In the genomic region with DNA sequence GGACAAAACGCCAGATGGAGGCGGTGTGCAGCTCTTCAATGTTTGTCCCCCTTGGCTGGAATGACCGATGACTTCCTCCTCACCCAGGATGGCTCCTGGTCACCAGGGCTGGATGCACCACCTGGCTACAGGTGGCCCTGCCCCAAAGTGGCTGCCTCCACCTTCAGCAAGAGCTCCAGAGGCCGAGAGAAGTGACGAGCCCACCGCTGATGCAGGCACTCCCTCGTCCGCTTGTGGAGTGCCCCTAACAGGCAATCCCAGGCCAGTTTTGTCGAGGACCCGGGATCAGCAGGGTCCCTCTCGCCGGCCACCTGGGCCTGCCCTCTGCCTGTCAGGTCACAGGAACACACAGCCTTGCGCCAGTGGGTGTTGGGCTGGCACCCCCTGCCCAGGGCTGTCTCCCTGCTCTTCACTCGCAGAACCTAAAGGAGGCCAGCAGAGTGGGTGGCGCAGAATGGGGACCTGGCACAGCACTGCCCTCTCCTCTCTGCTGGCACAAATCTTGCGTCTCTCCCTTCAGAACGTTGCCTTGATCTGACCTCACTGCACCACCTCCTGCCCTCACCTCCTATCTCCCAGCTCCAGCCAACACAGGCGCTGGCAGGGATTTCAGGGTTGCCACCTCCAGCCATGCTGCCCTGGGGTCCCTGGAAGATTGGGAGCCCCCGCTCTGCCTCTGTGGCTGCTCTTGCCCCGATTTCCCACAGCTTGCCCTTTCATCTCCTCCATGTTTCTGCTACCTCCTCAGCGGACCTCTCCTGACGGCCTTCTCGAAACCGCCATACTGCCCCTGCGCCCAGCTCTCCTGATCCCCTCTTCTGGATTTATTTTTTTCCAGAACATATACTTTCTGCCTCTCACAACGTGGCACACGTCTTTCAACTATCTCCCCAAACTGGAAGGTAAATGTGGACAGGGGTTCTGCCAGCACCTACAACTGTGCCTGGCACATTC, we compare ENCODE assay signal across 21 cellular contexts. TPM values are rescaled to one million over a fixed set of nuclear protein-coding genes. Genes with fewer than 3 reads are reported as not detected.
DNase-seq lines count a peak whose midpoint lies in the region; ATAC-seq and TF ChIP-seq lines count a peak whose summit lies in the region.
"Had no signal": no experiment of that assay in that cellular context is flagged by ENCODE, and none has a peak within 500 bp of the region (broad histone marks: within the 10 kb centered on the region; RNA-seq: fewer than 3 reads in every experiment).

No MANE protein-coding gene starts in this region.

- H3K36me3 Mint-ChIP-seq in activated CD4-positive, alpha-beta T cell treated with anti-CD3 and anti-CD28 coated beads for 36 hours (ENCODE audit: low read depth), result peaks cover 28% of the 10 kb centered on the region

- H3K4me3 Mint-ChIP-seq in activated CD4-positive, alpha-beta T cell treated with anti-CD3 and anti-CD28 coated beads for 36 hours, result no peak overlapping the region
- H3K4me3 Mint-ChIP-seq: activated CD4-positive, alpha-beta T cell treated with anti-CD3 and anti-CD28 coated beads, Interleukin-2, amount 10 ng/mL, durations not matched to agents 7 days and 5 days; type B pancreatic cell had no signal

- 83 to 90% (median 89%) methylated on average over 15 to 27 of the region's 27 CpGs for WGBS in adrenal gland, 4 donors
- WGBS in sigmoid colon, 2 donors, result 93 to 94% methylated on average over 27 of the region's 27 CpGs

- TF ChIP-seq POLR2A in adrenal gland (IDR thresholded peaks at IDR 0.05) (no peak), sigmoid colon (IDR thresholded peaks at IDR 0.05) (no peak)

- no peak for TF ChIP-seq EP300 in sigmoid colon (IDR thresholded peaks at IDR 0.05)

- H3K36me3 ChIP-seq in adrenal gland (replicated peaks in 1 of 2) (peaks cover 0 to 81% of the 10 kb centered on the region in 2 donors), left ventricle myocardium inferior (peaks cover 82% of the 10 kb centered on the region), sigmoid colon (peaks cover 68 to 90% (median 71%) of the 10 kb centered on the region in 4 donors)

- CTCF ChIA-PET in activated CD4-positive, alpha-beta T cell treated with anti-CD3 and anti-CD28 coated beads for 36 hours (lab: Charles Lee), result no interaction called here

- POLR2A ChIA-PET in activated CD4-positive, alpha-beta T cell treated with anti-CD3 and anti-CD28 coated beads for 36 hours (lab: Charles Lee), result no interaction called here

- ATAC-seq in activated CD4-positive, alpha-beta T cell treated with anti-CD3 and anti-CD28 coated beads for 36 hours, result no peak
- ATAC-seq in HG03175 (IDR thresholded peaks at IDR 0.05; ENCODE audit: unreplicated experiment), result no peak

- H3K27me3 Mint-ChIP-seq in activated CD4-positive, alpha-beta T cell treated with anti-CD3 and anti-CD28 coated beads for 36 hours, result no peaks in the 10 kb centered on the region
- H3K27me3 Mint-ChIP-seq: activated CD4-positive, alpha-beta T cell treated with anti-CD3 and anti-CD28 coated beads, Interleukin-2, amount 10 ng/mL, durations not matched to agents 7 days and 5 days; type B pancreatic cell had no signal

- H3K9me3 ChIP-seq in adrenal gland (replicated peaks in 1 of 3), result no peaks in the 10 kb centered on the region
- no peaks in the 10 kb centered on the region for H3K9me3 ChIP-seq in left ventricle myocardium inferior (replicated peaks)
- H3K9me3 ChIP-seq in sigmoid colon, result no peaks in the 10 kb centered on the region
- H3K9me3 ChIP-seq: BLaER1, neutrophil had no signal

- H3K4me3 ChIP-seq in adrenal gland, result no peak overlapping the region
- H3K4me3 ChIP-seq in left ventricle myocardium inferior, result no peak overlapping the region
- no peak overlapping the region for H3K4me3 ChIP-seq in sigmoid colon
- no peak overlapping the region for H3K4me3 ChIP-seq in coronary artery
- H3K4me3 ChIP-seq: BLaER1 had no signal

- H3K4me1 ChIP-seq in adrenal gland (replicated peaks in 1 of 2) (peaks cover 18 to 41% of the 10 kb centered on the region in 2 donors), left ventricle myocardium inferior (peaks cover 79% of the 10 kb centered on the region), sigmoid colon (peaks cover 0 to 59% (median 48%) of the 10 kb centered on the region in 4 donors)

- intact Hi-C loops in activated CD4-positive, alpha-beta T cell treated with anti-CD3 and anti-CD28 coated beads for 36 hours (cut with DNase I, micrococcal nuclease), result no loop called here
- intact Hi-C loops in adrenal gland (cut with DNase I) (no loop called here), left ventricle myocardium inferior (cut with micrococcal nuclease) (no loop called here), sigmoid colon (cut with DNase I) (no loop called here)

- DNase-seq in activated CD4-positive, alpha-beta T cell treated with anti-CD3 and anti-CD28 coated beads for 36 hours, result no peak
- DNase-seq in activated CD4-positive, alpha-beta T cell treated with anti-CD3 and anti-CD28 coated beads for 1 hour, result no peak
- DNase-seq in adrenal gland (no peak), left ventricle myocardium inferior (no peak), sigmoid colon (peak; percentile 62), EL (no peak), coronary artery (ENCODE audit: low spot score) (no peak)
- DNase-seq: 8988T; activated CD4-positive, alpha-beta T cell treated with anti-CD3 and anti-CD28 coated beads, Interleukin-2, amount 10 ng/mL, durations not matched to agents 7 days and 5 days; activated T-cell treated with anti-CD3 and anti-CD28 coated beads, Interleukin-2, amount 50 U/mL, for 1 hour; DMS53; H7; mesenchymal stem cell; NCI-H187; NCI-H446; stimulated activated CD4-positive, alpha-beta T cell treated with anti-CD3 and anti-CD28 coated beads, Interleukin-4, amount 100 ng/mL, for 1 hour; stimulated activated CD8-positive, alpha-beta memory T cell treated with anti-CD3 and anti-CD28 coated beads, Interleukin-4, amount 100 ng/mL, for 48 hours had no signal

- H3K27ac ChIP-seq in adrenal gland (peak overlapping the region in 3 of 5 donors; percentile 21 to 79 (median 62)), left ventricle myocardium inferior (replicated peaks) (peak overlapping the region; percentile 87), sigmoid colon (peak overlapping the region; percentile 55 to 76 (median 72)), coronary artery (peak overlapping the region in 1 of 2 donors; percentile 70)
- H3K27ac ChIP-seq: BLaER1, neutrophil had no signal

- no peaks in the 10 kb centered on the region for H3K9me3 Mint-ChIP-seq in activated CD4-positive, alpha-beta T cell treated with anti-CD3 and anti-CD28 coated beads for 36 hours (ENCODE audit: low read depth)
- H3K9me3 Mint-ChIP-seq: activated CD4-positive, alpha-beta T cell treated with anti-CD3 and anti-CD28 coated beads, Interleukin-2, amount 10 ng/mL, durations not matched to agents 7 days and 5 days; type B pancreatic cell had no signal

- TF ChIP-seq CTCF in adrenal gland (IDR thresholded peaks at IDR 0.05) (no peak), left ventricle myocardium inferior (IDR thresholded peaks at IDR 0.05; ENCODE audit: borderline replicate concordance) (no peak), sigmoid colon (IDR thresholded peaks at IDR 0.05) (no peak), coronary artery (IDR thresholded peaks at IDR 0.05) (no peak)

- peak overlapping the region; percentile 28 for H3K27ac Mint-ChIP-seq in activated CD4-positive, alpha-beta T cell treated with anti-CD3 and anti-CD28 coated beads for 36 hours
- H3K27ac Mint-ChIP-seq: activated CD4-positive, alpha-beta T cell treated with anti-CD3 and anti-CD28 coated beads, Interleukin-2, amount 10 ng/mL, durations not matched to agents 7 days and 5 days; type B pancreatic cell had no signal

- H3K27me3 ChIP-seq in adrenal gland, result no peaks in the 10 kb centered on the region
- no peaks in the 10 kb centered on the region for H3K27me3 ChIP-seq in left ventricle myocardium inferior (ENCODE audit: low read depth)
- H3K27me3 ChIP-seq in sigmoid colon, result no peaks in the 10 kb centered on the region
- H3K27me3 ChIP-seq: BLaER1, neutrophil had no signal

- H3K4me1 Mint-ChIP-seq in activated CD4-positive, alpha-beta T cell treated with anti-CD3 and anti-CD28 coated beads for 36 hours, result no peaks in the 10 kb centered on the region
- H3K4me1 Mint-ChIP-seq: activated CD4-positive, alpha-beta T cell treated with anti-CD3 and anti-CD28 coated beads, Interleukin-2, amount 10 ng/mL, durations not matched to agents 7 days and 5 days had no signal

RNA-seq across cellular contexts. Expression of a gene that starts 38.6 kb away (rescaled TPM):
- total RNA-seq in activated CD4-positive, alpha-beta T cell treated with anti-CD3 and anti-CD28 coated beads for 36 hours, result under 1 TPM; 0.48 to 0.49 TPM
- 1 to 10 TPM; 1.5 to 7.0 (median 2.5) TPM for total RNA-seq in adrenal gland
- 1 to 10 TPM; 1.2 to 6.7 (median 5.1) TPM for polyA plus RNA-seq in adrenal gland
- 1.8 TPM for total RNA-seq in left ventricle myocardium inferior
- total RNA-seq in sigmoid colon, result 1 to 10 TPM; 1.4 to 6.5 (median 4.3) TPM
- 1 to 10 TPM in 1 of 3 donors, not detected in 2; 1.5 TPM for polyA plus RNA-seq in sigmoid colon
